7 cellular contexts compared by ENCODE assay signal in the genomic region with DNA sequence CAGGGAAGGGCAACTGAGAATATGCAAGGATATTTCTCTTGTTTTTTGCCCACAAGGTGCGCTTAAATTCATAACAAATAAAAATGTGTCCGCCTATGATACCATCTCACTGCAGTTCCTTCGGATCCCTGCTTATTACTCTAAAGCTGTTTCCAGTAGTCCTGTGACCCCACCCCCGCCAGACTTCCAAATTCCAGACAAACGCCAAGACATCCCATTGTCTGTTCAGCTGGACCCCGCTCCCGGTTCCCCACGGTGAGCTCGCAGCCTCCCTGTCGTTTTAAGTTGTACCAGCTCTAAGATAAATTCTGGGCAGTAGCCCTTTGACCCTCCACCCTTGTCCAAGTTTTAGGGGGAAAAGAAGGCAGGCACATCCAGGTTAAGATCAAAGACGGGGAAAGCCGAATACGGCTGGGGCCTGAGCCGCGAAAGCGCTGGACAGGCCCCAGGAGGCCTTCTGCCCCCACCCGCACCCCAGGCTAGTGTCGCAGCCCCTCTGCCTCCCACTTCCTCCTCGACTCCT. TPM values are rescaled to one million over a fixed set of nuclear protein-coding genes. Genes with fewer than 3 reads are reported as not detected.
A peak's percentile ranks its signal among the peaks of the same experiment; 100 is the strongest.
DNase-seq lines count a peak whose midpoint lies in the region; ATAC-seq lines count a peak whose summit lies in the region.

No MANE protein-coding gene starts in this region.

- H3K27me3 Mint-ChIP-seq in immature natural killer cell (ENCODE audit: low read depth in 3 of 3) = peaks cover 11 to 19% (median 19%) of the 10 kb centered on the region in 3 donors
- no peaks in the 10 kb centered on the region for H3K27me3 Mint-ChIP-seq in stimulated activated naive CD8-positive, alpha-beta T cell treated with anti-CD3 and anti-CD28 coated beads, Interleukin-15, Interleukin-2, amounts not matched to agents 100 ng/mL and 50 ng/mL, for 24 hours

- H3K4me3 Mint-ChIP-seq in immature natural killer cell = peak overlapping the region; percentile 91 to 97 (median 94)
- peak overlapping the region; percentile 93 for H3K4me3 Mint-ChIP-seq in stimulated activated naive CD8-positive, alpha-beta T cell treated with anti-CD3 and anti-CD28 coated beads, Interleukin-15, Interleukin-2, amounts not matched to agents 100 ng/mL and 50 ng/mL, for 24 hours

- ATAC-seq in GM18508 (IDR thresholded peaks at IDR 0.05; ENCODE audit: insufficient read depth, unreplicated experiment) (peak; percentile 4), HG03095 (IDR thresholded peaks at IDR 0.05; ENCODE audit: unreplicated experiment) (peak; percentile 26)

- peaks cover 48 to 66% of the 10 kb centered on the region in 2 donors for H3K4me1 Mint-ChIP-seq in immature natural killer cell
- peaks cover 69% of the 10 kb centered on the region for H3K4me1 Mint-ChIP-seq in stimulated activated naive CD8-positive, alpha-beta T cell treated with anti-CD3 and anti-CD28 coated beads, Interleukin-15, Interleukin-2, amounts not matched to agents 100 ng/mL and 50 ng/mL, for 24 hours (ENCODE audit: low read depth)

- no peak for DNase-seq in immature natural killer cell
- no peak for DNase-seq in hippocampal formation (lab: John Stamatoyannopoulos, UW)
- no peak for DNase-seq in SIG-M5 (lab: John Stamatoyannopoulos, UW)

- peak overlapping the region; percentile 85 to 98 (median 95) for H3K27ac Mint-ChIP-seq in immature natural killer cell
- peak overlapping the region; percentile 95 for H3K27ac Mint-ChIP-seq in stimulated activated naive CD8-positive, alpha-beta T cell treated with anti-CD3 and anti-CD28 coated beads, Interleukin-15, Interleukin-2, amounts not matched to agents 100 ng/mL and 50 ng/mL, for 24 hours

- no peaks in the 10 kb centered on the region for H3K9me3 Mint-ChIP-seq in immature natural killer cell
- no peaks in the 10 kb centered on the region for H3K9me3 Mint-ChIP-seq in stimulated activated naive CD8-positive, alpha-beta T cell treated with anti-CD3 and anti-CD28 coated beads, Interleukin-15, Interleukin-2, amounts not matched to agents 100 ng/mL and 50 ng/mL, for 24 hours

- H3K36me3 Mint-ChIP-seq in immature natural killer cell = peaks cover 3 to 12% (median 6%) of the 10 kb centered on the region in 3 donors
- peaks cover 51% of the 10 kb centered on the region for H3K36me3 Mint-ChIP-seq in stimulated activated naive CD8-positive, alpha-beta T cell treated with anti-CD3 and anti-CD28 coated beads, Interleukin-15, Interleukin-2, amounts not matched to agents 100 ng/mL and 50 ng/mL, for 24 hours (ENCODE audit: low read depth)

- H3K27ac ChIP-seq in angular gyrus (ENCODE audit: low read depth, low read length) = peak overlapping the region; percentile 34

RNA-seq across cellular contexts. Expression of gene ARL6IP1, which starts 0.6 kb away (rescaled TPM):
- polyA plus RNA-seq in immature natural killer cell = 100 to 1,000 TPM; 267 to 497 (median 308) TPM

RNA-seq across cellular contexts. Expression of gene RPS15A, which starts 10.6 kb away (rescaled TPM):
- polyA plus RNA-seq in immature natural killer cell = 1,000 to 10,000 TPM in 2 of 3 donors, 100 to 1,000 TPM in 1; 767 to 2,522 (median 1,576) TPM
